ENCODE assay signal across 1 cellular context in genomic region chr2:28274911-28275685, GRCh38.
A peak's percentile ranks its signal among the peaks of the same experiment; 100 is the strongest.
TF ChIP-seq lines count a peak whose summit lies in the region.

No MANE protein-coding gene starts in this region.

TF ChIP-seq in HCT116, 20 proteins besides CTCF, POLR2A, EP300 and RAD21 (continued from another document):
- TF ChIP-seq REST (IDR thresholded peaks at IDR 0.05; ENCODE audit: low read depth) (no peak), SP1 (IDR thresholded peaks at IDR 0.05; ENCODE audit: low read depth) (peak; percentile 78), CEBPB (IDR thresholded peaks at IDR 0.05; ENCODE audit: low read depth) (peak; percentile 49; the same call in 1 of the 2 replicates), ZNF274 (IDR thresholded peaks at IDR 0.05; ENCODE audit: low read depth, low read length) (no peak), SRF (IDR thresholded peaks at IDR 0.05; ENCODE audit: low read depth) (peak; percentile 13; the same call in 1 of the 2 replicates), SIN3A (IDR thresholded peaks at IDR 0.05; ENCODE audit: low read depth) (peak; percentile 8; the same call in 1 of the 2 replicates)
